Comparison of ENCODE assay signal across 26 cellular contexts in the genomic region with DNA sequence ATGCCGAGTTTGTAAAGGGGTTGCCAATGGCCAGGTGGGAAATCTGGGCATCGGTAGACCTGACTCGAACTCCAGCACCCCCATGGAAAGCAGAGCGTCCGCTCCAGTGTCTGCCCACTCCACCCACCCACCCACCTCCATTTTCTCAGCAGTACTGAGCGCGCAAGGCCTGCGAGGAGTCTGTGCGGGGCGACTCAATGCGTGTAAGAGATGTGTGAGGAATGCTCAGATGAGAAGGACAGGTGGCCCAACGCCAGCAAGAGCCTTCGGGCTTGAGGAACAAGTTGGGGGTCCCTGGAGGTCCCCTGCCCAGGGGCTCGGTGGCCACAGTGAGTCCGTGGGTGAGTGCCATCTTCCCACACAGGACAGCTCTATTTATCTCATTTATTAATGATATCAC.
"Had no signal": no experiment of that assay in that cellular context is flagged by ENCODE, and none has a peak within 500 bp of the region (broad histone marks: within the 10 kb centered on the region; RNA-seq: fewer than 3 reads in every experiment).

No MANE protein-coding gene starts in this region.

- H3K9me3 ChIP-seq: ascending aorta, body of pancreas, MG63 had no signal

- H3K27me3 ChIP-seq: ascending aorta, body of pancreas, MG63 had no signal

- ATAC-seq: activated CD8-positive, alpha-beta T cell treated with anti-CD3 and anti-CD28 coated beads, Interleukin-2, amount 10 ng/mL, durations not matched to agents 7 days and 5 days; activated naive CD8-positive, alpha-beta T cell treated with anti-CD3 and anti-CD28 coated beads, Interleukin-2, amount 50 U/mL, for 24 hours; body of pancreas; Panc1; WTC11 had no signal

- DNase-seq: activated CD4-positive, alpha-beta T cell treated with anti-CD3 and anti-CD28 coated beads for 48 hours; activated CD4-positive, alpha-beta T cell treated with anti-CD3 and anti-CD28 coated beads, Interleukin-2, amount 50 U/mL, for 4 hours; activated CD4-positive, CD25-positive, alpha-beta regulatory T cell treated with anti-CD3 and anti-CD28 coated beads, Interleukin-2, amount 50 U/mL, for 72 hours; activated CD8-positive, alpha-beta memory T cell treated with anti-CD3 and anti-CD28 coated beads, Interleukin-2, amount 50 U/mL, for 48 hours; activated CD8-positive, alpha-beta T cell treated with anti-CD3 and anti-CD28 coated beads, Interleukin-2, amount 10 ng/mL, durations not matched to agents 7 days and 5 days; activated naive CD4-positive, alpha-beta T cell treated with anti-CD3 and anti-CD28 coated beads, Interleukin-2, amount 50 U/mL, for 16 hours; activated naive CD8-positive, alpha-beta T cell treated with anti-CD3 and anti-CD28 coated beads, Interleukin-2, amount 50 U/mL, for 24 hours; activated T-cell treated with anti-CD3 and anti-CD28 coated beads, Interleukin-2, amount 50 U/mL, for 1 hour; amniotic stem cell; body of pancreas; MG63; NCI-H1105; NCI-H1436; NCI-H1694 treated with DMSO at 0.1 percent for 48 hours; NCI-H2029 treated with DMSO at 0.1 percent for 48 hours; NCI-H345; NCI-H510A; NCI-H526 treated with DMSO at 0.1 percent for 48 hours; NCI-H82; OCI-M1; RPMI8226; SHP77 treated with DMSO at 0.1 percent for 48 hours; T-helper 9 cell had no signal

- H3K4me1 ChIP-seq: ascending aorta had no signal

- H3K4me3 ChIP-seq: ascending aorta, body of pancreas, MG63 had no signal

- H3K27ac ChIP-seq: ascending aorta had no signal
